Comparison of ENCODE assay signal across 10 cellular contexts in the genomic region with DNA sequence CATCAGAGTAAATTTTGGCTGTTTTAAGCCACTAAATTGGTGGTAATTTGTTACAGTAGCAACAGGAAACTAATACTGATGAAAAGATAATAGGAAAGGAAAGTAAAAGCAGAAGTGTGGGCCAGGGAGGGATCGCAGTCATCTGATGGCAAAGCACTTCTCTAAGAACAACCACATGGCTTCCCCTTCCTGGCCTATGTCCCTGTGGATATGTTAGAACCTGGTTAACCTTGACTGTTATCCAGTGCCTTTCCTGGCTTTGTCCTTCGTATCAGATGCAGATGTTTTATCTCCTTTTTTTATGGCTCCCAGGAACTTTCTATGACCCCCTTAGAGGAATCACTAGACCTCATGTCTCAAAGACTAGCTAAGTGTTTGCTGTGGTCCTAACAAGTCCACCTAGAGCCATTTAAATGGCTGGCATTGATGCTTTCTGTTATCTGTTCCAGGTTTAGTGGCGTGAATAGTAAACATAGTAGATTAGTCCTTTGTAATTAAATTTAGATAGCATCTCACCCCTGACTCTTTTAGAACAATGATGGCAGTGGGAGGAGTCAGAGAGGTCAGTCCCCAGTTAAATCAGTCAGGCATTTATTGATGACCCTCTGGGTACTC.
DNase-seq lines count a peak whose midpoint lies in the region; ATAC-seq and TF ChIP-seq lines count a peak whose summit lies in the region.
"Had no signal": no experiment of that assay in that cellular context is flagged by ENCODE, and none has a peak within 500 bp of the region (broad histone marks: within the 10 kb centered on the region; RNA-seq: fewer than 3 reads in every experiment).

No MANE protein-coding gene starts in this region.

- 67% methylated on average over 3 of the region's 3 CpGs for WGBS in prostate gland

- H3K9ac ChIP-seq in subcutaneous abdominal adipose tissue (ENCODE audit: low read length in 5 of 5): no peak overlapping the region

- H3K4me1 ChIP-seq in subcutaneous abdominal adipose tissue (ENCODE audit: control insufficient read depth in 5 of 5, insufficient read depth in 5 of 5, low read length in 5 of 5) (peaks cover 18 to 38% (median 28%) of the 10 kb centered on the region in 5 donors), prostate gland (replicated peaks) (no peaks in the 10 kb centered on the region)

- no peaks in the 10 kb centered on the region for H3K36me3 ChIP-seq in subcutaneous abdominal adipose tissue (ENCODE audit: control insufficient read depth in 5 of 5, insufficient read depth in 5 of 5, low read length in 5 of 5)
- no peaks in the 10 kb centered on the region for H3K36me3 ChIP-seq in prostate gland

- DNase-seq in stimulated activated CD4-positive, alpha-beta T cell treated with anti-CD3 and anti-CD28 coated beads, Interleukin-4, amount 100 ng/mL, for 1 hour: peak; percentile 11
- DNase-seq in stimulated activated CD4-positive, alpha-beta T cell treated with anti-CD3 and anti-CD28 coated beads, Interleukin-12 subunit alpha, Interleukin-12 subunit beta, amount 100 ng/mL, for 4 hours: no peak
- peak; percentile 19 for DNase-seq in activated CD4-positive, alpha-beta memory T cell treated with anti-CD3 and anti-CD28 coated beads for 36 hours
- no peak for DNase-seq in prostate gland (ENCODE audit: low spot score)
- no peak for DNase-seq in dedifferentiated amniotic fluid mesenchymal stem cell (ENCODE audit: extremely low spot score)
- DNase-seq: SHP77 treated with DMSO at 0.1 percent for 48 hours had no signal

- H3K27me3 Mint-ChIP-seq in activated CD4-positive, alpha-beta memory T cell treated with anti-CD3 and anti-CD28 coated beads for 36 hours: no peaks in the 10 kb centered on the region

- peak; percentile 77 for ATAC-seq in HG03457 (IDR thresholded peaks at IDR 0.05; ENCODE audit: unreplicated experiment)
- ATAC-seq in HG02763 (IDR thresholded peaks at IDR 0.05; ENCODE audit: unreplicated experiment): no peak
- ATAC-seq: HCT116 had no signal

- peaks cover 31% of the 10 kb centered on the region for H3K4me1 Mint-ChIP-seq in activated CD4-positive, alpha-beta memory T cell treated with anti-CD3 and anti-CD28 coated beads for 36 hours (ENCODE audit: low read depth)

- no peak overlapping the region for H3K27ac Mint-ChIP-seq in activated CD4-positive, alpha-beta memory T cell treated with anti-CD3 and anti-CD28 coated beads for 36 hours

- no peaks in the 10 kb centered on the region for H3K36me3 Mint-ChIP-seq in activated CD4-positive, alpha-beta memory T cell treated with anti-CD3 and anti-CD28 coated beads for 36 hours

- H3K4me3 ChIP-seq in subcutaneous abdominal adipose tissue (ENCODE audit: low read depth in 1 of 5, low read length in 5 of 5) (no peak overlapping the region), prostate gland (no peak overlapping the region)

- intact Hi-C loops in activated CD4-positive, alpha-beta memory T cell treated with anti-CD3 and anti-CD28 coated beads for 36 hours (cut with micrococcal nuclease): no loop called here
- intact Hi-C loops in prostate gland (cut with DNase I): no loop called here

- no peak for TF ChIP-seq POLR2A in prostate gland (IDR thresholded peaks at IDR 0.05)

- CTCF ChIA-PET in activated CD4-positive, alpha-beta memory T cell treated with anti-CD3 and anti-CD28 coated beads for 36 hours (lab: Charles Lee): interaction anchor here (1.2 kb wide), 1 partner anchor 23 kb away, joined by 6 read pairs; no protein-coding TSS in a partner anchor

- H3K9me3 ChIP-seq in subcutaneous abdominal adipose tissue (ENCODE audit: control insufficient read depth in 5 of 5, low read length in 5 of 5) (no peaks in the 10 kb centered on the region), prostate gland (no peaks in the 10 kb centered on the region)

- no peaks in the 10 kb centered on the region for H3K9me3 Mint-ChIP-seq in activated CD4-positive, alpha-beta memory T cell treated with anti-CD3 and anti-CD28 coated beads for 36 hours

- POLR2A ChIA-PET in activated CD4-positive, alpha-beta memory T cell treated with anti-CD3 and anti-CD28 coated beads for 36 hours (lab: Charles Lee): no interaction called here

- H3K27me3 ChIP-seq in subcutaneous abdominal adipose tissue (ENCODE audit: control insufficient read depth in 5 of 5, insufficient read depth in 4 of 5, low read length in 5 of 5): peaks cover 0 to 3% (median 0%) of the 10 kb centered on the region in 5 donors
- no peaks in the 10 kb centered on the region for H3K27me3 ChIP-seq in prostate gland (replicated peaks; ENCODE audit: insufficient read depth)

- H3K27ac ChIP-seq in subcutaneous abdominal adipose tissue (ENCODE audit: low read depth, low read length) (peak overlapping the region; percentile 39), prostate gland (no peak overlapping the region)

- no peak overlapping the region for H3K4me3 Mint-ChIP-seq in activated CD4-positive, alpha-beta memory T cell treated with anti-CD3 and anti-CD28 coated beads for 36 hours

- no peak for TF ChIP-seq CTCF in prostate gland (IDR thresholded peaks at IDR 0.05)

Comparison
In these comparisons a context has a peak if more than half of its experiments do, and no peak if none do; other contexts are left out.
1. DNase-seq: peak in stimulated activated CD4-positive, alpha-beta T cell treated with anti-CD3 and anti-CD28 coated beads, Interleukin-4, amount 100 ng/mL, for 1 hour (single experiment) and activated CD4-positive, alpha-beta memory T cell treated with anti-CD3 and anti-CD28 coated beads for 36 hours (single experiment); none in stimulated activated CD4-positive, alpha-beta T cell treated with anti-CD3 and anti-CD28 coated beads, Interleukin-12 subunit alpha, Interleukin-12 subunit beta, amount 100 ng/mL, for 4 hours (single experiment), prostate gland (single experiment) and dedifferentiated amniotic fluid mesenchymal stem cell (single experiment).